In the genomic region with DNA sequence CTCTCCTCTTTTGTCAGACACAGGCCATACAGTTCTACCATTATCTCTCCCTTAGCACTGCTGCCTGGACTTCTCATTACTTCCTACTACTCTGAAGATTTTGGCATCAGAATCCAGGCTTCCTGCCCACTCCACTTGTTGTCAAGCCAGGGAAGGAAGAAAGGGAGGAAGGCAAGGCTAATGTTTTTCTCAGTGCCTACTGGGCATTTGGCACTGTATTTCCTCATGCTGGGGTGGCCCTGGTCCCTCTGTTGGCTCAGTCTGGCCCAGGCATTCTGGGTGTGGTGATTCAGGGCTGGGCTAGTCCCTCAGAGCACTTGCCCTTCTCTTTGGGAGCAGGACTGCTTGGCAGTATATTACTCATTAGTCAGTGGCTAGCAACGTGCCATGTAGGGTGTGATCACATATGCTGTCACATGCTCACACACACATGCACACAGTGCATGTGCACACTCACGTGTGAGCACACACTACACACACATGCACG, we compare ENCODE assay signal across 14 cellular contexts. TPM values are rescaled to one million over a fixed set of nuclear protein-coding genes. Genes with fewer than 3 reads are reported as not detected.
DNase-seq lines count a peak whose midpoint lies in the region; ATAC-seq and TF ChIP-seq lines count a peak whose summit lies in the region.
"Had no signal": no experiment of that assay in that cellular context is flagged by ENCODE, and none has a peak within 500 bp of the region (broad histone marks: within the 10 kb centered on the region; RNA-seq: fewer than 3 reads in every experiment).

No MANE protein-coding gene starts in this region.

- H3K27me3 ChIP-seq in upper lobe of left lung, result no peaks in the 10 kb centered on the region
- H3K27me3 ChIP-seq: SJSA1, tibial nerve had no signal

- H3K4me3 Mint-ChIP-seq in activated CD4-positive, alpha-beta T cell treated with anti-CD3 and anti-CD28 coated beads for 36 hours, result no peak overlapping the region
- H3K4me3 Mint-ChIP-seq in activated CD4-positive, alpha-beta T cell treated with anti-CD3 and anti-CD28 coated beads, Interleukin-2, amount 10 ng/mL, durations not matched to agents 24 days and 14 days, result no peak overlapping the region
- no peak overlapping the region for H3K4me3 Mint-ChIP-seq in stimulated activated naive B cell treated with anti-CD40 and anti-IgM and Interleukin-4, amounts not matched to agents 10 μg/mL and 1 μg/mL and 100 μg/mL, for 72 hours

- peaks cover 16% of the 10 kb centered on the region for H3K4me1 Mint-ChIP-seq in activated CD4-positive, alpha-beta T cell treated with anti-CD3 and anti-CD28 coated beads for 36 hours
- H3K4me1 Mint-ChIP-seq in activated CD4-positive, alpha-beta T cell treated with anti-CD3 and anti-CD28 coated beads, Interleukin-2, amount 10 ng/mL, durations not matched to agents 24 days and 14 days, result peaks cover 18% of the 10 kb centered on the region
- H3K4me1 Mint-ChIP-seq in stimulated activated naive B cell treated with anti-CD40 and anti-IgM and Interleukin-4, amounts not matched to agents 10 μg/mL and 1 μg/mL and 100 μg/mL, for 72 hours, result peaks cover 2% of the 10 kb centered on the region in 2 donors

- no peaks in the 10 kb centered on the region for H3K27me3 Mint-ChIP-seq in activated CD4-positive, alpha-beta T cell treated with anti-CD3 and anti-CD28 coated beads for 36 hours
- no peaks in the 10 kb centered on the region for H3K27me3 Mint-ChIP-seq in activated CD4-positive, alpha-beta T cell treated with anti-CD3 and anti-CD28 coated beads, Interleukin-2, amount 10 ng/mL, durations not matched to agents 24 days and 14 days
- peaks cover under 1 to 4% of the 10 kb centered on the region in 2 donors for H3K27me3 Mint-ChIP-seq in stimulated activated naive B cell treated with anti-CD40 and anti-IgM and Interleukin-4, amounts not matched to agents 10 μg/mL and 1 μg/mL and 100 μg/mL, for 72 hours

- H3K9me3 ChIP-seq in upper lobe of left lung, result no peaks in the 10 kb centered on the region
- H3K9me3 ChIP-seq: SJSA1, tibial nerve had no signal

- POLR2A ChIA-PET in activated CD4-positive, alpha-beta T cell treated with anti-CD3 and anti-CD28 coated beads for 36 hours (lab: Charles Lee), result no interaction called here

- in situ Hi-C loops in GM13977 (cut with MboI; ENCODE audit: low pct_unique_long_range_greater_than_20kb, low sequenced_read_pairs, unreplicated experiment), result no loop called here

- no peaks in the 10 kb centered on the region for H3K36me3 ChIP-seq in upper lobe of left lung
- H3K36me3 ChIP-seq: SJSA1, tibial nerve, WERI-Rb-1 had no signal

- WGBS in upper lobe of left lung, 2 donors, result 64 to 70% methylated on average over 3 of the region's 3 CpGs

- TF ChIP-seq CTCF in upper lobe of left lung (IDR thresholded peaks at IDR 0.05) (no peak), GM13977 (IDR thresholded peaks at IDR 0.05; ENCODE audit: extremely low read depth, insufficient read depth, missing control alignments) (no peak)

- H3K4me1 ChIP-seq in upper lobe of left lung, result no peaks in the 10 kb centered on the region
- H3K4me1 ChIP-seq: tibial nerve had no signal

- DNase-seq in activated CD4-positive, alpha-beta T cell treated with anti-CD3 and anti-CD28 coated beads for 36 hours, result no peak
- DNase-seq in activated CD4-positive, alpha-beta T cell treated with anti-CD3 and anti-CD28 coated beads, Interleukin-2, amount 10 ng/mL, durations not matched to agents 24 days and 14 days, result no peak
- peak; percentile 63 to 85 for DNase-seq in cerebellar nuclear complex (lab: John Stamatoyannopoulos, UW)
- peak; percentile 73 for DNase-seq in medulla oblongata (ENCODE audit: extremely low spot score)
- DNase-seq in upper lobe of left lung, result no peak
- DNase-seq in stimulated activated naive B cell treated with anti-CD40 and anti-IgM and Interleukin-4, amounts not matched to agents 10 μg/mL and 1 μg/mL and 100 μg/mL, for 72 hours, result no peak
- DNase-seq in GM13977 (ENCODE audit: low spot score), result no peak
- no peak for DNase-seq in NCI-H69 (lab: John Stamatoyannopoulos, UW)
- DNase-seq: Calu3; effector CD8-positive, alpha-beta T cell; NCI-H774; WERI-Rb-1 had no signal

- TF ChIP-seq POLR2A in upper lobe of left lung (IDR thresholded peaks at IDR 0.05), result no peak

- TF ChIP-seq EP300 in upper lobe of left lung (IDR thresholded peaks at IDR 0.05), result no peak

- CTCF ChIA-PET in activated CD4-positive, alpha-beta T cell treated with anti-CD3 and anti-CD28 coated beads for 36 hours (lab: Charles Lee), result interaction anchor here (0.6 kb wide), 1 partner anchor 346 kb away, joined by 3 read pairs; no protein-coding TSS in a partner anchor

- intact Hi-C loops in activated CD4-positive, alpha-beta T cell treated with anti-CD3 and anti-CD28 coated beads for 36 hours (cut with DNase I, micrococcal nuclease), result no loop called here
- intact Hi-C loops in activated CD4-positive, alpha-beta T cell treated with anti-CD3 and anti-CD28 coated beads, Interleukin-2, amount 10 ng/mL, durations not matched to agents 24 days and 14 days (cut with micrococcal nuclease), result no loop called here

- H3K27ac Mint-ChIP-seq in activated CD4-positive, alpha-beta T cell treated with anti-CD3 and anti-CD28 coated beads for 36 hours, result no peak overlapping the region
- no peak overlapping the region for H3K27ac Mint-ChIP-seq in activated CD4-positive, alpha-beta T cell treated with anti-CD3 and anti-CD28 coated beads, Interleukin-2, amount 10 ng/mL, durations not matched to agents 24 days and 14 days
- no peak overlapping the region for H3K27ac Mint-ChIP-seq in stimulated activated naive B cell treated with anti-CD40 and anti-IgM and Interleukin-4, amounts not matched to agents 10 μg/mL and 1 μg/mL and 100 μg/mL, for 72 hours

- H3K4me3 ChIP-seq in upper lobe of left lung, result no peak overlapping the region
- H3K4me3 ChIP-seq: SJSA1, tibial nerve had no signal

- peak; percentile 10 for ATAC-seq in activated CD4-positive, alpha-beta T cell treated with anti-CD3 and anti-CD28 coated beads for 36 hours
- peak; percentile 42 to 68 for ATAC-seq in upper lobe of left lung (ENCODE audit: low FRiP score in 2 of 2)
- ATAC-seq in stimulated activated naive B cell treated with anti-CD40 and anti-IgM and Interleukin-4, amounts not matched to agents 10 μg/mL and 1 μg/mL and 100 μg/mL, for 72 hours (replicated peaks), result no peak

- H3K36me3 Mint-ChIP-seq in activated CD4-positive, alpha-beta T cell treated with anti-CD3 and anti-CD28 coated beads for 36 hours (ENCODE audit: low read depth), result no peaks in the 10 kb centered on the region
- H3K36me3 Mint-ChIP-seq in activated CD4-positive, alpha-beta T cell treated with anti-CD3 and anti-CD28 coated beads, Interleukin-2, amount 10 ng/mL, durations not matched to agents 24 days and 14 days (ENCODE audit: low read depth), result no peaks in the 10 kb centered on the region
- H3K36me3 Mint-ChIP-seq in stimulated activated naive B cell treated with anti-CD40 and anti-IgM and Interleukin-4, amounts not matched to agents 10 μg/mL and 1 μg/mL and 100 μg/mL, for 72 hours, result no peaks in the 10 kb centered on the region

- no peaks in the 10 kb centered on the region for H3K9me3 Mint-ChIP-seq in activated CD4-positive, alpha-beta T cell treated with anti-CD3 and anti-CD28 coated beads for 36 hours (ENCODE audit: low read depth)
- no peaks in the 10 kb centered on the region for H3K9me3 Mint-ChIP-seq in activated CD4-positive, alpha-beta T cell treated with anti-CD3 and anti-CD28 coated beads, Interleukin-2, amount 10 ng/mL, durations not matched to agents 24 days and 14 days
- H3K9me3 Mint-ChIP-seq in stimulated activated naive B cell treated with anti-CD40 and anti-IgM and Interleukin-4, amounts not matched to agents 10 μg/mL and 1 μg/mL and 100 μg/mL, for 72 hours, result peaks cover 0 to under 1% of the 10 kb centered on the region in 2 donors

- no peak overlapping the region for H3K27ac ChIP-seq in upper lobe of left lung
- H3K27ac ChIP-seq: SJSA1, tibial nerve, WERI-Rb-1 had no signal

RNA-seq across cellular contexts. Expression of gene BSN, which starts 52.9 kb away (rescaled TPM):
- under 1 TPM; 0.09 to 0.11 TPM for total RNA-seq in activated CD4-positive, alpha-beta T cell treated with anti-CD3 and anti-CD28 coated beads for 36 hours
- 0.09 TPM in 2 replicates for total RNA-seq in activated CD4-positive, alpha-beta T cell treated with anti-CD3 and anti-CD28 coated beads, Interleukin-2, amount 10 ng/mL, durations not matched to agents 24 days and 14 days
- 1 to 10 TPM in 2 of 6 donors, under 1 TPM in 4; 0.39 to 1.1 (median 0.72) TPM for total RNA-seq in upper lobe of left lung

Comparison
In these comparisons a context has a peak if more than half of its experiments do, and no peak if none do; other contexts are left out.
1. ATAC-seq: peak in activated CD4-positive, alpha-beta T cell treated with anti-CD3 and anti-CD28 coated beads for 36 hours (single experiment) and upper lobe of left lung (2 of 2); none in stimulated activated naive B cell treated with anti-CD40 and anti-IgM and Interleukin-4, amounts not matched to agents 10 μg/mL and 1 μg/mL and 100 μg/mL, for 72 hours (0 of 2).
2. DNase-seq: peak in cerebellar nuclear complex (2 of 2) and medulla oblongata (single experiment); none in activated CD4-positive, alpha-beta T cell treated with anti-CD3 and anti-CD28 coated beads for 36 hours (single experiment), activated CD4-positive, alpha-beta T cell treated with anti-CD3 and anti-CD28 coated beads, Interleukin-2, amount 10 ng/mL, durations not matched to agents 24 days and 14 days (single experiment), upper lobe of left lung (0 of 2), stimulated activated naive B cell treated with anti-CD40 and anti-IgM and Interleukin-4, amounts not matched to agents 10 μg/mL and 1 μg/mL and 100 μg/mL, for 72 hours (single experiment), GM13977 (single experiment) and NCI-H69 (single experiment).